In the genomic region with DNA sequence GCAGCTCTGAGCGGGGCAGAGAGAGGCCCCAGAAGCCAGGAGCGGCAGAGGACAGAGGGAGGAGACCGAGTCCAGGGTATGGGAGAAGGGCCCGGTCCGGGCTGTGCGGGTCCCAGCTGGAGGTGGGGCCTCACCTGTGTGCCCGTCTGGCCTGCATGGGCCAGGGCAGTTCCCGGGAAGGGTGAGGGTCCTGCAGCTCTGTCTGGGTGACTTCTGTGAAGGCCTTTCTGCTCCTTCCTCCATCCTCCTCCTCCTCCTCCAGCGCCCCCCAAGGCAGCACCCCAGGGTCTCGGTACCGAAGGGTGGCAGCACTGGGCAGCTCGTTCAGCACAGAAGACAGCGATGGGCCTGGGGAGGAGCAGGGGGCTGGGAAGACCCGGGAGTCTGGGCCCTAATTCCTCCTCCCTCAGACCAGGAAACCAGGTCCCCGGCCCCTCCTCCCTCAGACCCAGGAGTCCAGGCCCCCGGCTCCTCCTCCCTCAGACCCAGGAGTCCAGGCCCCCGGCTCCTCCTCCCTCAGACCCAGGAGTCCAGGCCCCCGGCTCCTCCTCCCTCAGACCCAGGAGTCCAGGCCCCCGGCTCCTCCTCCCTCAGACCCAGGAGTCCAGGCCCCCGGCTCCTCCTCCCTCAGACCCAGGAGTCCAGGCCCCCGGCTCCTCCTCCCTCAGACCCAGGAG, we compare ENCODE assay signal across 8 cellular contexts. TPM values are rescaled to one million over a fixed set of nuclear protein-coding genes. Genes with fewer than 3 reads are reported as not detected.
A peak's percentile ranks its signal among the peaks of the same experiment; 100 is the strongest.
DNase-seq lines count a peak whose midpoint lies in the region; ATAC-seq and TF ChIP-seq lines count a peak whose summit lies in the region.
"Not testable (repeated sequence)": the region's sequence is repeated elsewhere in the genome, so short reads cannot be mapped to it uniquely, and the experiment has no call there.

No MANE protein-coding gene starts in this region.

- not testable (repeated sequence) for H4K20me1 ChIP-seq in HCT116 (ENCODE audit: insufficient read depth)

- H3K4me1 Mint-ChIP-seq in dendritic cell treated with granulocyte-macrophage colony-stimulating factor and Interleukin-4, amounts not matched to agents 40 ng/mL and 50 ng/mL, for 4 days (ENCODE audit: low read depth), result peaks cover 50% of the 10 kb centered on the region
- peaks cover 11% of the 10 kb centered on the region for H3K4me1 Mint-ChIP-seq in progenitor cell of endocrine pancreas (ENCODE audit: low read depth)

- peak overlapping the region; percentile 94 for H3K4me2 ChIP-seq in HCT116 (ENCODE audit: low read length)

- 67 to 69% methylated on average over 11 to 13 of the region's 21 CpGs for WGBS in upper lobe of left lung, 2 donors

- H3K27ac Mint-ChIP-seq in dendritic cell treated with granulocyte-macrophage colony-stimulating factor and Interleukin-4, amounts not matched to agents 40 ng/mL and 50 ng/mL, for 4 days, result peak overlapping the region; percentile 18
- H3K27ac Mint-ChIP-seq in progenitor cell of endocrine pancreas, result peak overlapping the region; percentile 73

- peak overlapping the region; percentile 69 to 85 for H3K4me3 ChIP-seq in HCT116 (replicated peaks in 1 of 2; ENCODE audit: low read depth in 1 of 2, low read length in 2 of 2)
- H3K4me3 ChIP-seq in left ventricle myocardium inferior; mucosa of stomach (ENCODE audit: low read length): not testable (repeated sequence)
- H3K4me3 ChIP-seq in upper lobe of left lung, result peak overlapping the region in 3 of 4 donors; percentile 39 to 50 (median 47)

- TF ChIP-seq RAD21 in HCT116 (IDR thresholded peaks at IDR 0.05; ENCODE audit: low read depth), result not testable (repeated sequence)

- not testable (repeated sequence) for TF ChIP-seq EP300 in upper lobe of left lung (IDR thresholded peaks at IDR 0.05)

- not testable (repeated sequence) for ATAC-seq in HCT116; upper lobe of left lung (ENCODE audit: low FRiP score in 2 of 2)

- TF ChIP-seq CTCF in HCT116 (IDR thresholded peaks at IDR 0.05 in 2 of 3, conservative IDR thresholded peaks at IDR 0.05 in 1 of 3; ENCODE audit: borderline replicate concordance in 1 of 3, insufficient read depth in 1 of 3, low read depth in 2 of 3, low read length in 2 of 3), result peak in 2 of 3 experiments; percentile 21 to 38; a peak in 2 of 6 replicates
- TF ChIP-seq CTCF in VCaP (conservative IDR thresholded peaks at IDR 0.05); left ventricle myocardium inferior (IDR thresholded peaks at IDR 0.05; ENCODE audit: borderline replicate concordance); progenitor cell of endocrine pancreas (IDR thresholded peaks at IDR 0.05; ENCODE audit: unreplicated experiment); upper lobe of left lung (IDR thresholded peaks at IDR 0.05): not testable (repeated sequence)

- RAD21 ChIA-PET in HCT116 (lab: Charles Lee; ENCODE audit: low non-redundant PET in 1 of 2, low total read pairs in 2 of 2, uncharacterized antibody in 2 of 2, unreplicated experiment in 2 of 2), result not testable (repeated sequence)

- not testable (repeated sequence) for H3K27me3 Mint-ChIP-seq in dendritic cell treated with granulocyte-macrophage colony-stimulating factor and Interleukin-4, amounts not matched to agents 40 ng/mL and 50 ng/mL, for 4 days; progenitor cell of endocrine pancreas

- TF ChIP-seq POLR2A in HCT116 (IDR thresholded peaks at IDR 0.05; ENCODE audit: borderline replicate concordance, extremely low read depth, insufficient read depth, insufficient read length); upper lobe of left lung (IDR thresholded peaks at IDR 0.05): not testable (repeated sequence)

- H3K79me2 ChIP-seq in HCT116 (ENCODE audit: insufficient read depth, low read length), result not testable (repeated sequence)

- not testable (repeated sequence) for BruUV-seq in HCT116 (replicated peaks; lab: Mats Ljungman, UMichigan)

- not testable (repeated sequence) for H2AFZ ChIP-seq in HCT116 (ENCODE audit: low read depth, low read length, poor library complexity, severe bottlenecking)

- peak overlapping the region; percentile 90 for H3K9ac ChIP-seq in HCT116 (ENCODE audit: low read length)
- H3K9ac ChIP-seq in mucosa of stomach (ENCODE audit: low read length), result peak overlapping the region; percentile 34

- not testable (repeated sequence) for H3K27me3 ChIP-seq in HCT116 (ENCODE audit: insufficient read depth, low read length); mucosa of stomach (ENCODE audit: control insufficient read depth, insufficient read depth, low read length); upper lobe of left lung
- H3K27me3 ChIP-seq in left ventricle myocardium inferior (ENCODE audit: low read depth), result peaks cover 45% of the 10 kb centered on the region

- H3K36me3 Mint-ChIP-seq in dendritic cell treated with granulocyte-macrophage colony-stimulating factor and Interleukin-4, amounts not matched to agents 40 ng/mL and 50 ng/mL, for 4 days (ENCODE audit: low read depth), result peaks cover 26% of the 10 kb centered on the region
- not testable (repeated sequence) for H3K36me3 Mint-ChIP-seq in progenitor cell of endocrine pancreas (ENCODE audit: insufficient read depth)

- not testable (repeated sequence) for H3K36me3 ChIP-seq in HCT116 (ENCODE audit: control insufficient read depth in 1 of 2, insufficient read depth in 2 of 2, low read length in 2 of 2); left ventricle myocardium inferior; mucosa of stomach (ENCODE audit: control insufficient read depth, insufficient read depth, low read length)
- H3K36me3 ChIP-seq in upper lobe of left lung, result peaks cover 0 to 11% (median 2%) of the 10 kb centered on the region in 4 donors

- H3K9me3 ChIP-seq in HCT116 (ENCODE audit: control insufficient read depth in 1 of 2, insufficient read depth in 1 of 2, low read depth in 1 of 2, low read length in 2 of 2); left ventricle myocardium inferior (replicated peaks); mucosa of stomach (ENCODE audit: control insufficient read depth, low read length); upper lobe of left lung: not testable (repeated sequence)

- H3K27ac ChIP-seq in HCT116 (ENCODE audit: low read depth, low read length) (peak overlapping the region; percentile 86), VCaP (peak overlapping the region; percentile 97), left ventricle myocardium inferior (replicated peaks) (peak overlapping the region; percentile 40), upper lobe of left lung (peak overlapping the region in 1 of 4 donors; percentile 77)

- intact Hi-C loops in HCT116 (cut with micrococcal nuclease), result loop anchor here (2.0 kb wide), 1 partner anchor 59 kb away; no protein-coding TSS in a partner anchor
- intact Hi-C loops in dendritic cell treated with granulocyte-macrophage colony-stimulating factor and Interleukin-4, amounts not matched to agents 40 ng/mL and 50 ng/mL, for 4 days (cut with micrococcal nuclease), result not testable (repeated sequence)
- intact Hi-C loops in left ventricle myocardium inferior (cut with micrococcal nuclease), result loop anchor here (10.0 kb wide), 1 partner anchor 63 kb away; no protein-coding TSS in a partner anchor

- CTCF ChIA-PET in HCT116 (lab: Charles Lee), result interaction anchor here (1.1 to 2.6 kb wide), 4 partner anchors 18 to 218 kb away, joined by 3 to 22 read pairs (median 4); a partner anchor contains a TSS

- not testable (repeated sequence) for H3K9me2 ChIP-seq in HCT116 (ENCODE audit: insufficient read depth)

- H3K4me3 Mint-ChIP-seq in dendritic cell treated with granulocyte-macrophage colony-stimulating factor and Interleukin-4, amounts not matched to agents 40 ng/mL and 50 ng/mL, for 4 days, result not testable (repeated sequence)
- H3K4me3 Mint-ChIP-seq in progenitor cell of endocrine pancreas (ENCODE audit: low read depth), result peak overlapping the region; percentile 65

- peak; percentile 7 for DNase-seq in 8988T
- DNase-seq in HCT116 (ENCODE audit: low read depth, low spot score); left ventricle myocardium inferior; progenitor cell of endocrine pancreas (ENCODE audit: low spot score, unreplicated experiment); upper lobe of left lung: not testable (repeated sequence)

- not testable (repeated sequence) for H3K9me3 Mint-ChIP-seq in dendritic cell treated with granulocyte-macrophage colony-stimulating factor and Interleukin-4, amounts not matched to agents 40 ng/mL and 50 ng/mL, for 4 days; progenitor cell of endocrine pancreas (ENCODE audit: low read depth)

- POLR2A ChIA-PET in HCT116 (lab: Charles Lee), result interaction anchor here (0.7 to 2.0 kb wide), 3 partner anchors 18 to 35 kb away, joined by 3 to 29 read pairs (median 8); a partner anchor contains a TSS

- H3K4me1 ChIP-seq in HCT116 (ENCODE audit: control insufficient read depth in 1 of 2, insufficient read depth in 2 of 2, low read length in 2 of 2) (peaks cover 8 to 25% of the 10 kb centered on the region in 2 experiments; a peak in 3 of 4 replicates), mucosa of stomach (ENCODE audit: control insufficient read depth, insufficient read depth, low read length) (peaks cover 10% of the 10 kb centered on the region), upper lobe of left lung (peaks cover 0 to 19% (median 8%) of the 10 kb centered on the region in 4 donors)
- H3K4me1 ChIP-seq in left ventricle myocardium inferior, result not testable (repeated sequence)

RNA-seq across cellular contexts. Expression of a gene that starts 1.1 kb away (rescaled TPM):
- total RNA-seq in HCT116 (2021; ENCODE audit: unreplicated experiment) (60.3 TPM), left ventricle myocardium inferior (2.2 TPM), progenitor cell of endocrine pancreas (119 and 125 TPM in 2 replicates), upper lobe of left lung (100 to 1,000 TPM in 1 of 6 donors, 10 to 100 TPM in 5; 35.7 to 116 (median 48.5) TPM)
- 72.2 and 90.5 TPM in 2 replicates for polyA plus RNA-seq in HCT116 (2012)

RNA-seq across cellular contexts. Expression of a gene that starts 12.4 kb away (rescaled TPM):
- total RNA-seq in HCT116 (2021; ENCODE audit: unreplicated experiment), result 7.6 TPM
- polyA plus RNA-seq in HCT116 (2012), result 6.8 and 8.0 TPM in 2 replicates
- total RNA-seq in left ventricle myocardium inferior, result 7.3 TPM
- total RNA-seq in progenitor cell of endocrine pancreas, result 6.8 and 7.2 TPM in 2 replicates
- 10 to 100 TPM in 3 of 6 donors, 1 to 10 TPM in 3; 8.5 to 16.8 (median 9.4) TPM for total RNA-seq in upper lobe of left lung

RNA-seq across cellular contexts. Expression of a gene that starts 17.5 kb away (rescaled TPM):
- total RNA-seq in HCT116 (2021; ENCODE audit: unreplicated experiment) (113 TPM), left ventricle myocardium inferior (12.2 TPM), progenitor cell of endocrine pancreas (91.5 and 99.1 TPM in 2 replicates), upper lobe of left lung (100 to 1,000 TPM in 1 of 6 donors, 10 to 100 TPM in 5; 43.7 to 121 (median 75.4) TPM)
- 80.1 and 82.8 TPM in 2 replicates for polyA plus RNA-seq in HCT116 (2012)

RNA-seq across cellular contexts. Expression of a gene that starts 19.2 kb away (rescaled TPM):
- total RNA-seq in HCT116 (2021; ENCODE audit: unreplicated experiment) (99.9 TPM), left ventricle myocardium inferior (16.2 TPM), progenitor cell of endocrine pancreas (38.6 and 39.7 TPM in 2 replicates), upper lobe of left lung (10 to 100 TPM; 43.2 to 78.4 (median 49.7) TPM)
- 72.0 and 86.5 TPM in 2 replicates for polyA plus RNA-seq in HCT116 (2012)

RNA-seq across cellular contexts. Expression of a gene that starts 28.8 kb away (rescaled TPM):
- total RNA-seq in HCT116 (2021; ENCODE audit: unreplicated experiment), result 1,666 TPM
- polyA plus RNA-seq in HCT116 (2012), result 2,933 and 3,847 TPM in 2 replicates
- 648 TPM for total RNA-seq in left ventricle myocardium inferior
- total RNA-seq in progenitor cell of endocrine pancreas, result 1,160 and 1,179 TPM in 2 replicates
- total RNA-seq in upper lobe of left lung, result 1,000 to 10,000 TPM in 5 of 6 donors, 100 to 1,000 TPM in 1; 985 to 1,704 (median 1,208) TPM

Comparison
In these comparisons a context has a peak if more than half of its experiments do, and no peak if none do; other contexts are left out.
1. RNA of a gene that starts 1.1 kb away (total RNA-seq): 119 to 125 TPM in progenitor cell of endocrine pancreas, 60.3 TPM in HCT116 (single experiment) and 35.7 to 116 TPM in upper lobe of left lung; 2.2 TPM in left ventricle myocardium inferior (single experiment); every median in the first group is over 10 times any median in the second.